ENCODE assay signal across 26 cellular contexts in genomic region chr2:195388024-195388423, GRCh38.
"Had no signal": no experiment of that assay in that cellular context is flagged by ENCODE, and none has a peak within 500 bp of the region (broad histone marks: within the 10 kb centered on the region; RNA-seq: fewer than 3 reads in every experiment).

No MANE protein-coding gene starts in this region.

- DNase-seq: activated CD4-positive, alpha-beta T cell treated with anti-CD3 and anti-CD28 coated beads for 36 hours; activated CD4-positive, alpha-beta T cell treated with anti-CD3 and anti-CD28 coated beads, Interleukin-2, amount 10 ng/mL, durations not matched to agents 7 days and 5 days; activated CD4-positive, alpha-beta T cell treated with anti-CD3 and anti-CD28 coated beads, Interleukin-2, amount 50 U/mL, for 48 hours; activated CD8-positive, alpha-beta memory T cell treated with anti-CD3 and anti-CD28 coated beads, Interleukin-2, amount 50 U/mL, for 48 hours; activated effector memory CD4-positive, alpha-beta T cell treated with Interleukin-2 at 50 U/mL for 16 hours; activated naive CD4-positive, alpha-beta T cell treated with anti-CD3 and anti-CD28 coated beads, Interleukin-2, amount 10 ng/mL, durations not matched to agents 7 days and 5 days; activated naive CD8-positive, alpha-beta T cell treated with anti-CD3 and anti-CD28 coated beads, Interleukin-2, amount 50 U/mL, for 24 hours; activated T-cell treated with anti-CD3 and anti-CD28 coated beads, Interleukin-2, amount 50 U/mL, for 48 hours; anterior cingulate cortex; caudate nucleus; cerebellar nuclear complex; NCI-H1092; NCI-H1436 treated with DMSO at 0.1 percent for 48 hours; NCI-H1694 treated with DMSO at 0.1 percent for 48 hours; NCI-H2029; NCI-H510A; NCI-H748 treated with DMSO at 0.1 percent for 48 hours; NK-92 treated with Interleukin-12 subunit alpha and Interleukin-12 subunit beta, amount 100 ng/mL, for 24 hours; Right ventricle myocardium superior; SW 1271; T-helper 1 cell; T1000 had no signal

- H3K27ac ChIP-seq: KMS-11 had no signal

- H3K9ac ChIP-seq: KMS-11 had no signal

- H3K4me2 ChIP-seq: KMS-11 had no signal

- ATAC-seq: activated CD4-positive, alpha-beta T cell treated with anti-CD3 and anti-CD28 coated beads for 36 hours; activated CD4-positive, CD25-positive, alpha-beta regulatory T cell treated with anti-CD3 and anti-CD28 coated beads, Interleukin-2, amount 50 U/mL, for 24 hours; activated naive CD8-positive, alpha-beta T cell treated with anti-CD3 and anti-CD28 coated beads, Interleukin-2, amount 50 U/mL, for 24 hours had no signal

- FAIRE-seq: bronchial epithelial cell, TTC549 had no signal
